In genomic region chr5:133106343-133106742, GRCh38 we compare ENCODE assay signal across 14 cellular contexts. TPM values are rescaled to one million over a fixed set of nuclear protein-coding genes. Genes with fewer than 3 reads are reported as not detected.
A peak's percentile ranks its signal among the peaks of the same experiment; 100 is the strongest.
DNase-seq lines count a peak whose midpoint lies in the region; ATAC-seq, FAIRE-seq and TF ChIP-seq lines count a peak whose summit lies in the region.
"Had no signal": no experiment of that assay in that cellular context is flagged by ENCODE, and none has a peak within 500 bp of the region (broad histone marks: within the 10 kb centered on the region; RNA-seq: fewer than 3 reads in every experiment).

No MANE protein-coding gene starts in this region.

- no peak overlapping the region for H3K4me3 ChIP-seq in coronary artery
- H3K4me3 ChIP-seq: GM23248 had no signal

- peaks cover 28% of the 10 kb centered on the region for H3K4me1 Mint-ChIP-seq in CD4-positive, alpha-beta T cell (ENCODE audit: low read depth)
- H3K4me1 Mint-ChIP-seq in naive thymus-derived CD8-positive, alpha-beta T cell: peaks cover 22 to 60% (median 32%) of the 10 kb centered on the region in 4 donors

- TF ChIP-seq CTCF in CD4-positive, alpha-beta T cell (IDR thresholded peaks at IDR 0.05): no peak
- TF ChIP-seq CTCF in coronary artery (IDR thresholded peaks at IDR 0.05): no peak

- in situ Hi-C loops in SK-MEL-5 (cut with HindIII; ENCODE audit: low pct_unique_long_range_greater_than_20kb, low sequenced_read_pairs): no loop called here

- CTCF ChIA-PET in CD4-positive, alpha-beta T cell (lab: Charles Lee): no interaction called here

- no peak for DNase-seq in CD4-positive, alpha-beta T cell
- DNase-seq in GM19239 (ENCODE audit: insufficient read length, low spot score) (no peak), SK-MEL-5 (ENCODE audit: low read depth, low spot score) (peak; percentile 13), NCI-H524 (lab: John Stamatoyannopoulos, UW) (no peak), coronary artery (ENCODE audit: low spot score) (no peak), NCI-H2029 (lab: John Stamatoyannopoulos, UW) (no peak)
- DNase-seq in naive thymus-derived CD8-positive, alpha-beta T cell: no peak
- DNase-seq: GM23248, NCI-H1092 treated with DMSO at 0.1 percent for 48 hours, NCI-H1694 had no signal

- H3K4me3 Mint-ChIP-seq in CD4-positive, alpha-beta T cell: no peak overlapping the region
- H3K4me3 Mint-ChIP-seq in naive thymus-derived CD8-positive, alpha-beta T cell: peak overlapping the region in 1 of 10 donors; percentile 1

- peak; percentile 39 for FAIRE-seq in GM19239 (lab: Jason Lieb, UNC)

- H3K27ac Mint-ChIP-seq in CD4-positive, alpha-beta T cell: peak overlapping the region; percentile 10
- peak overlapping the region in 7 of 10 donors; percentile 14 to 83 (median 43) for H3K27ac Mint-ChIP-seq in naive thymus-derived CD8-positive, alpha-beta T cell

- no peak overlapping the region for H3K27ac ChIP-seq in CD4-positive, alpha-beta T cell (ENCODE audit: low read depth, low read length)
- no peak overlapping the region for H3K27ac ChIP-seq in coronary artery
- H3K27ac ChIP-seq: GM23248 had no signal

- H3K27me3 Mint-ChIP-seq in CD4-positive, alpha-beta T cell: no peaks in the 10 kb centered on the region
- no peaks in the 10 kb centered on the region for H3K27me3 Mint-ChIP-seq in naive thymus-derived CD8-positive, alpha-beta T cell

- H3K36me3 Mint-ChIP-seq in CD4-positive, alpha-beta T cell (ENCODE audit: low read depth): peaks cover 49% of the 10 kb centered on the region
- H3K36me3 Mint-ChIP-seq in naive thymus-derived CD8-positive, alpha-beta T cell: peaks cover 0 to 50% (median 15%) of the 10 kb centered on the region in 3 donors

- no peaks in the 10 kb centered on the region for H3K9me3 ChIP-seq in CD4-positive, alpha-beta T cell (ENCODE audit: control insufficient read depth, low read length)
- H3K9me3 ChIP-seq: BE2C had no signal

- no peak for ATAC-seq in CD4-positive, alpha-beta T cell (ENCODE audit: poor library complexity)
- ATAC-seq in naive thymus-derived CD8-positive, alpha-beta T cell: no peak
- ATAC-seq: Panc1, Right ventricle myocardium inferior, SK-N-SH treated with all-trans-retinoic acid at 6 μM for 48 hours had no signal

- H3K27me3 ChIP-seq in CD4-positive, alpha-beta T cell (ENCODE audit: control insufficient read depth, insufficient read depth, low read length): no peaks in the 10 kb centered on the region
- H3K27me3 ChIP-seq: BE2C had no signal

- intact Hi-C loops in CD4-positive, alpha-beta T cell (cut with DNase I, micrococcal nuclease): no loop called here

- H3K9me3 Mint-ChIP-seq in CD4-positive, alpha-beta T cell: no peaks in the 10 kb centered on the region
- H3K9me3 Mint-ChIP-seq in naive thymus-derived CD8-positive, alpha-beta T cell: peaks cover 0 to 8% (median 0%) of the 10 kb centered on the region in 9 donors

- POLR2A ChIA-PET in CD4-positive, alpha-beta T cell (lab: Charles Lee): interaction anchor here (0.6 to 1.7 kb wide), 2 partner anchors 55 to 148 kb away, joined by 4 to 5 read pairs; partner anchors contain the start of gene HSPA4
- POLR2A ChIA-PET in naive thymus-derived CD8-positive, alpha-beta T cell (lab: Charles Lee): interaction anchor here (0.5 to 1.0 kb wide), 2 partner anchors 53 to 825 kb away, joined by 5 to 6 read pairs; no protein-coding TSS in a partner anchor

RNA-seq across cellular contexts. Expression of gene HSPA4, which starts 54.5 kb away (rescaled TPM):
- total RNA-seq in CD4-positive, alpha-beta T cell: 10 to 100 TPM; 42.2 to 44.7 TPM
- 315 and 337 TPM in 2 replicates for total RNA-seq in SK-MEL-5 (2014; rRNA removed; shearing (Covaris generic))
- polyA plus RNA-seq in SK-MEL-5 (2015; cell fraction: cytosol; rRNA removed): 105 and 136 TPM in 2 replicates
- 72.6 and 84.0 TPM in 2 replicates for polyA plus RNA-seq in SK-MEL-5 (2015; cell fraction: nucleus; rRNA removed)
- 10 to 100 TPM; 64.0 to 73.3 TPM for total RNA-seq in naive thymus-derived CD8-positive, alpha-beta T cell
- polyA plus RNA-seq in naive thymus-derived CD8-positive, alpha-beta T cell: 10 to 100 TPM; 32.8 to 40.4 (median 37.7) TPM
